ENCODE assay signal across 8 cellular contexts in the genomic region with DNA sequence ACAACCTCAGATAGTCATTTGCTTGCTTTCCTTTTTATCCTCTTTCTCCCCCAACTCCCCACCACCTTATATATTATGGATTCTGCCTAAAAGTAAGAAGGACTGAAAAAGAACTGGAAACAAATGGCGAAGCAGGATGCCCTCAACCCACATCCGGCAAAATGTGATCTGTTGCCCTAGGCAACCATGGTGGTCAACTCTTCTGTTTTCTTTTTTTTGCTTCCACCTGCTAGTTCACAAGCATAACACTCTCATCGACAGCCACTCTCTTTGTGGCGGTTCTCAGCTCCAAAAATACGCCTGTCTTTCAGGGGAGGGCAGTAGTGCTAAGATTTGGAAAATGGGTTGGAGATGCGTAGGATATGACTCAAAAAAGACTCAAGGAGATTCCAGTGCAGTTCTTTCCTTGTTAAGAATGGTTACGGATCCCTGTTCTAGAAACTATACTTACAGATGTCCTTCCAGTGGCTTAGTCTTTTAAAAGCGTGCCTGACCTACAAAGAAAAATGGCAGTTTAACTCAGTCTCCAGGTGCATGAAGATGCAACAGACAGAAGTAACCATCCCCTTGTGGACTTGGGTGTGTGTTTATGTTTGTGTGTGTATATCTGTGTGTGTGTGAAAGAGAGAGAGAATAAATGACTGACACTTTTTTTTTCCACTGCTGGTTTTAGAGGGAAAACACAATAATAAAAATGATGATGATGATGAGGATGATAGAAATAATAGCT. TPM values are rescaled to one million over a fixed set of nuclear protein-coding genes. Genes with fewer than 3 reads are reported as not detected.
DNase-seq lines count a peak whose midpoint lies in the region; ATAC-seq and TF ChIP-seq lines count a peak whose summit lies in the region.

No MANE protein-coding gene starts in this region.

- CTCF ChIA-PET in T-cell (lab: Charles Lee): interaction anchor here in 1 of 2 donors (1.0 to 2.1 kb wide), 3 partner anchors 20 to 87 kb away, joined by 3 to 8 read pairs (median 3); no protein-coding TSS in a partner anchor

- peaks cover 90 to 93% (median 92%) of the 10 kb centered on the region in 3 donors for H3K4me1 Mint-ChIP-seq in T-cell

- H3K4me3 ChIP-seq in coronary artery: no peak overlapping the region

- ATAC-seq in GM18907 (IDR thresholded peaks at IDR 0.05; ENCODE audit: unreplicated experiment) (peak; percentile 90), HG02884 (IDR thresholded peaks at IDR 0.05; ENCODE audit: unreplicated experiment) (peak; percentile 72), T-cell (replicated peaks in 1 of 4) (peak; percentile 77 to 90 (median 82)), left colon (no peak)

- no peak overlapping the region for H3K27ac ChIP-seq in coronary artery

- intact Hi-C loops in left colon (cut with DNase I, micrococcal nuclease): no loop called here

- H3K4me3 Mint-ChIP-seq in T-cell: peak overlapping the region; percentile 66 to 79 (median 72)

- peaks cover 40% of the 10 kb centered on the region for H3K36me3 Mint-ChIP-seq in T-cell

- H3K9me3 Mint-ChIP-seq in T-cell: no peaks in the 10 kb centered on the region

- DNase-seq in T-cell: peak; percentile 45 to 87 (median 78)
- peak; percentile 28 to 32 for DNase-seq in left colon
- no peak for DNase-seq in dedifferentiated amniotic fluid mesenchymal stem cell (ENCODE audit: extremely low spot score)
- no peak for DNase-seq in NCI-H82 treated with DMSO at 0.1 percent for 48 hours (lab: John Stamatoyannopoulos, UW; ENCODE audit: unreplicated experiment)
- no peak for DNase-seq in NCI-H146 treated with DMSO at 0.1 percent for 48 hours (lab: John Stamatoyannopoulos, UW; ENCODE audit: unreplicated experiment)
- DNase-seq in coronary artery (ENCODE audit: low spot score): no peak

- POLR2A ChIA-PET in T-cell (lab: Charles Lee): interaction anchor here (0.7 to 1.1 kb wide), 5 partner anchors 10 to 279 kb away, joined by 3 to 5 read pairs (median 4); no protein-coding TSS in a partner anchor

- peak overlapping the region; percentile 98 for H3K27ac Mint-ChIP-seq in T-cell

- no peaks in the 10 kb centered on the region for H3K27me3 Mint-ChIP-seq in T-cell

- TF ChIP-seq CTCF in coronary artery (IDR thresholded peaks at IDR 0.05): no peak

RNA-seq across cellular contexts. Expression of a gene that starts 10.7 kb away (rescaled TPM):
- total RNA-seq in T-cell: 100 to 1,000 TPM in 1 of 5 donors, 10 to 100 TPM in 4; 86.5 to 102 (median 88.4) TPM
- 1 to 10 TPM; 2.0 to 4.6 TPM for total RNA-seq in left colon

Comparison
In these comparisons a context has a peak if more than half of its experiments do, and no peak if none do; other contexts are left out.
1. DNase-seq: peak in T-cell (34 of 34) and left colon (2 of 2); none in dedifferentiated amniotic fluid mesenchymal stem cell (single experiment), NCI-H82 treated with DMSO at 0.1 percent for 48 hours (single experiment), NCI-H146 treated with DMSO at 0.1 percent for 48 hours (single experiment) and coronary artery (single experiment).
2. RNA of a gene that starts 10.7 kb away (total RNA-seq): 86.5 to 102 TPM in T-cell; 2.0 to 4.6 TPM in left colon; every median in the first group is over 10 times any median in the second.